ENCODE assay signal across 16 cellular contexts in genomic region chr3:99482191-99482590, GRCh38.
DNase-seq lines count a peak whose midpoint lies in the region; ATAC-seq, FAIRE-seq and TF ChIP-seq lines count a peak whose summit lies in the region.
"Had no signal": no experiment of that assay in that cellular context is flagged by ENCODE, and none has a peak within 500 bp of the region (broad histone marks: within the 10 kb centered on the region; RNA-seq: fewer than 3 reads in every experiment).

No MANE protein-coding gene starts in this region.

- H3K79me2 ChIP-seq in PC-3 (ENCODE audit: low read length), result no peaks in the 10 kb centered on the region

- no peak overlapping the region for H3K9ac ChIP-seq in PC-3 (ENCODE audit: low read length)
- H3K9ac ChIP-seq: BLaER1 had no signal

- 0 out of 2 replicates have a peak, but pooled peaks cover 4% of the 10 kb centered on the region for H3K9me3 ChIP-seq in PC-3 (ENCODE audit: low read length)

- H3K4me2 ChIP-seq in PC-3 (ENCODE audit: low read length), result no peak overlapping the region
- H3K4me2 ChIP-seq: BLaER1 had no signal

- BruUV-seq in PC-3 (replicated peaks; lab: Mats Ljungman, UMichigan), result no TSS peak

- H3K27me3 ChIP-seq in PC-3 (ENCODE audit: low read length) (no peaks in the 10 kb centered on the region), bronchial epithelial cell (ENCODE audit: control insufficient read depth, insufficient read depth, low read length) (no peaks in the 10 kb centered on the region)
- H3K27me3 ChIP-seq: BLaER1 had no signal

- H3K27ac ChIP-seq in PC-3 (ENCODE audit: low read length), result no peak overlapping the region
- H3K27ac ChIP-seq: BLaER1 had no signal

- no peak overlapping the region for H2AFZ ChIP-seq in PC-3 (ENCODE audit: low read length)

- no peaks in the 10 kb centered on the region for H4K20me1 ChIP-seq in PC-3 (ENCODE audit: low read length)
- H4K20me1 ChIP-seq: BLaER1 had no signal

- POLR2A ChIA-PET in PC-3 (lab: Charles Lee; ENCODE audit: unreplicated experiment), result no interaction called here

- CTCF ChIA-PET in PC-3 (lab: Charles Lee), result interaction anchor here (0.5 kb wide), 1 partner anchor 1411 kb away, joined by 3 read pairs; no protein-coding TSS in a partner anchor

- H3K9me2 ChIP-seq in PC-3 (replicated peaks; ENCODE audit: low read length), result no peaks in the 10 kb centered on the region

- H3F3A ChIP-seq in PC-3 (ENCODE audit: low read length, unreplicated experiment), result no peaks in the 10 kb centered on the region

- ATAC-seq in PC-3, result peak; percentile 38
- ATAC-seq: GM12878 had no signal

- intact Hi-C loops in PC-3 (cut with micrococcal nuclease), result no loop called here

- no peaks in the 10 kb centered on the region for H3K4me1 ChIP-seq in PC-3 (ENCODE audit: insufficient read depth, low read length)

- DNase-seq in EL, result peak; percentile 5
- DNase-seq in PC-3, result peak; percentile 52
- DNase-seq in bronchial epithelial cell (ENCODE audit: low read depth), result peak; percentile 52
- peak; percentile 14 to 63 for DNase-seq in lung microvascular endothelial cell (ENCODE audit: low read depth in 2 of 2)
- no peak for DNase-seq in T-helper 1 cell
- DNase-seq in GF-D8 (lab: John Stamatoyannopoulos, UW), result no peak
- DNase-seq in activated CD4-positive, CD25-positive, alpha-beta regulatory T cell treated with anti-CD3 and anti-CD28 coated beads, Interleukin-2, amount 50 U/mL, for 72 hours, result no peak
- DNase-seq: 8988T; CD4-positive, CD25-positive, alpha-beta regulatory T cell; CD8-positive, alpha-beta memory T cell; COR-L47; DMS 273 treated with DMSO at 0.1 percent for 48 hours; H9 had no signal

- H3K4me3 ChIP-seq in PC-3 (ENCODE audit: low read length), result no peak overlapping the region
- H3K4me3 ChIP-seq in bronchial epithelial cell (ENCODE audit: low read depth, low read length), result no peak overlapping the region
- H3K4me3 ChIP-seq: BLaER1, GM12878 had no signal

- H3K36me3 ChIP-seq in PC-3 (ENCODE audit: low read depth, low read length) (no peaks in the 10 kb centered on the region), bronchial epithelial cell (ENCODE audit: control insufficient read depth, insufficient read depth, low read length) (no peaks in the 10 kb centered on the region)
- H3K36me3 ChIP-seq: BLaER1 had no signal

- TF ChIP-seq CTCF in PC-3 (conservative IDR thresholded peaks at IDR 0.05; ENCODE audit: low read depth, low read length), result no peak
- no peak for TF ChIP-seq CTCF in bronchial epithelial cell (IDR thresholded peaks at IDR 0.05; ENCODE audit: insufficient read depth, low read length, severe bottlenecking)

- no peak for FAIRE-seq in bronchial epithelial cell (lab: Jason Lieb, UNC)
- FAIRE-seq: GM12878, H1 had no signal

Comparison
In these comparisons a context has a peak if more than half of its experiments do, and no peak if none do; other contexts are left out.
1. DNase-seq: peak in EL (single experiment), PC-3 (single experiment), bronchial epithelial cell (single experiment) and lung microvascular endothelial cell (2 of 2); none in T-helper 1 cell (0 of 5), GF-D8 (single experiment) and activated CD4-positive, CD25-positive, alpha-beta regulatory T cell treated with anti-CD3 and anti-CD28 coated beads, Interleukin-2, amount 50 U/mL, for 72 hours (single experiment).